8 cellular contexts compared by ENCODE assay signal in genomic region chr2:121071058-121071504, GRCh38.
A peak's percentile ranks its signal among the peaks of the same experiment; 100 is the strongest.
DNase-seq lines count a peak whose midpoint lies in the region; ATAC-seq and TF ChIP-seq lines count a peak whose summit lies in the region.

No MANE protein-coding gene starts in this region.

- H3K27ac Mint-ChIP-seq in stimulated activated effector memory CD8-positive, alpha-beta T cell treated with anti-CD3 and anti-CD28 coated beads, Interleukin-12 subunit alpha, Interleukin-12 subunit beta, amount 100 ng/mL, for 72 hours: no peak overlapping the region

- H3K9me3 ChIP-seq in SJSA1 (replicated peaks) (no peaks in the 10 kb centered on the region), breast epithelium (no peaks in the 10 kb centered on the region)

- no peaks in the 10 kb centered on the region for H3K36me3 Mint-ChIP-seq in activated T-cell treated with anti-CD3 and anti-CD28 coated beads, Interleukin-2, amount 50 U/mL, for 4 hours (ENCODE audit: insufficient read depth)
- peaks cover 4% of the 10 kb centered on the region for H3K36me3 Mint-ChIP-seq in stimulated activated effector memory CD8-positive, alpha-beta T cell treated with anti-CD3 and anti-CD28 coated beads, Interleukin-12 subunit alpha, Interleukin-12 subunit beta, amount 100 ng/mL, for 72 hours

- peak; percentile 89 for TF ChIP-seq RAD21 in Ishikawa (IDR thresholded peaks at IDR 0.05; ENCODE audit: low read depth)

- DNase-seq in activated T-cell treated with anti-CD3 and anti-CD28 coated beads for 24 hours (ENCODE audit: low read depth): peak; percentile 27
- no peak for DNase-seq in activated T-cell treated with anti-CD3 and anti-CD28 coated beads, Interleukin-2, amount 50 U/mL, for 4 hours
- peak; percentile 77 to 79 for DNase-seq in SJSA1 (ENCODE audit: low read depth in 1 of 2, low spot score in 2 of 2)
- DNase-seq in breast epithelium (ENCODE audit: low spot score in 2 of 2): peak; percentile 52 to 72
- DNase-seq in left kidney (ENCODE audit: low read depth, low spot score): peak; percentile 82
- DNase-seq in stimulated activated effector memory CD8-positive, alpha-beta T cell treated with anti-CD3 and anti-CD28 coated beads, Interleukin-12 subunit alpha, Interleukin-12 subunit beta, amount 100 ng/mL, for 72 hours (ENCODE audit: low spot score in 2 of 2): peak; percentile 31 to 75

- H3K27me3 ChIP-seq in SJSA1 (replicated peaks) (no peaks in the 10 kb centered on the region), breast epithelium (peaks cover 0 to 4% of the 10 kb centered on the region in 2 donors)

- H3K4me1 Mint-ChIP-seq in activated T-cell treated with anti-CD3 and anti-CD28 coated beads, Interleukin-2, amount 50 U/mL, for 4 hours (ENCODE audit: low read depth): no peaks in the 10 kb centered on the region
- H3K4me1 Mint-ChIP-seq in stimulated activated effector memory CD8-positive, alpha-beta T cell treated with anti-CD3 and anti-CD28 coated beads, Interleukin-12 subunit alpha, Interleukin-12 subunit beta, amount 100 ng/mL, for 72 hours: peaks cover 14% of the 10 kb centered on the region

- H3K36me3 ChIP-seq in SJSA1 (no peaks in the 10 kb centered on the region), breast epithelium (no peaks in the 10 kb centered on the region)

- H3K9me3 Mint-ChIP-seq in activated T-cell treated with anti-CD3 and anti-CD28 coated beads, Interleukin-2, amount 50 U/mL, for 4 hours: no peaks in the 10 kb centered on the region
- no peaks in the 10 kb centered on the region for H3K9me3 Mint-ChIP-seq in stimulated activated effector memory CD8-positive, alpha-beta T cell treated with anti-CD3 and anti-CD28 coated beads, Interleukin-12 subunit alpha, Interleukin-12 subunit beta, amount 100 ng/mL, for 72 hours

- intact Hi-C loops in breast epithelium (cut with DNase I; ENCODE audit: low total_unique reads): no loop called here

- H3K27ac ChIP-seq in SJSA1 (no peak overlapping the region), breast epithelium (no peak overlapping the region)

- no peak for ATAC-seq in activated T-cell treated with anti-CD3 and anti-CD28 coated beads, Interleukin-2, amount 50 U/mL, for 4 hours
- no peak for ATAC-seq in stimulated activated effector memory CD8-positive, alpha-beta T cell treated with anti-CD3 and anti-CD28 coated beads, Interleukin-12 subunit alpha, Interleukin-12 subunit beta, amount 100 ng/mL, for 72 hours
- ATAC-seq in GM18517 (IDR thresholded peaks at IDR 0.05; ENCODE audit: unreplicated experiment): no peak

- TF ChIP-seq POLR2A in breast epithelium (IDR thresholded peaks at IDR 0.05): no peak

- no peak for TF ChIP-seq EP300 in Ishikawa (IDR thresholded peaks at IDR 0.05; ENCODE audit: borderline replicate concordance)

- TF ChIP-seq CTCF in breast epithelium (IDR thresholded peaks at IDR 0.05): peak; percentile 86 to 93 (median 89)

- no peaks in the 10 kb centered on the region for H3K4me1 ChIP-seq in SJSA1 (replicated peaks)
- H3K4me1 ChIP-seq in breast epithelium: no peaks in the 10 kb centered on the region

- H3K4me3 Mint-ChIP-seq in activated T-cell treated with anti-CD3 and anti-CD28 coated beads, Interleukin-2, amount 50 U/mL, for 4 hours: no peak overlapping the region
- no peak overlapping the region for H3K4me3 Mint-ChIP-seq in stimulated activated effector memory CD8-positive, alpha-beta T cell treated with anti-CD3 and anti-CD28 coated beads, Interleukin-12 subunit alpha, Interleukin-12 subunit beta, amount 100 ng/mL, for 72 hours

- peaks cover 21% of the 10 kb centered on the region for H3K27me3 Mint-ChIP-seq in activated T-cell treated with anti-CD3 and anti-CD28 coated beads, Interleukin-2, amount 50 U/mL, for 4 hours (ENCODE audit: low read depth)

- H3K4me3 ChIP-seq in SJSA1: no peak overlapping the region
- no peak overlapping the region for H3K4me3 ChIP-seq in breast epithelium

TF ChIP-seq in Ishikawa, 13 proteins besides CTCF, POLR2A, EP300 and RAD21:
- TF ChIP-seq EGR1 (IDR thresholded peaks at IDR 0.05) (no peak), FOXM1 (IDR thresholded peaks at IDR 0.05; ENCODE audit: borderline replicate concordance, low read depth) (no peak), ZBTB7A (IDR thresholded peaks at IDR 0.05; ENCODE audit: low read depth) (0 out of 2 replicates have a peak, but pooled peaks have one; percentile 54), TEAD4 (IDR thresholded peaks at IDR 0.05) (no peak), MAX (IDR thresholded peaks at IDR 0.05) (no peak)
